Comparison of ENCODE assay signal across 22 cellular contexts in the genomic region with DNA sequence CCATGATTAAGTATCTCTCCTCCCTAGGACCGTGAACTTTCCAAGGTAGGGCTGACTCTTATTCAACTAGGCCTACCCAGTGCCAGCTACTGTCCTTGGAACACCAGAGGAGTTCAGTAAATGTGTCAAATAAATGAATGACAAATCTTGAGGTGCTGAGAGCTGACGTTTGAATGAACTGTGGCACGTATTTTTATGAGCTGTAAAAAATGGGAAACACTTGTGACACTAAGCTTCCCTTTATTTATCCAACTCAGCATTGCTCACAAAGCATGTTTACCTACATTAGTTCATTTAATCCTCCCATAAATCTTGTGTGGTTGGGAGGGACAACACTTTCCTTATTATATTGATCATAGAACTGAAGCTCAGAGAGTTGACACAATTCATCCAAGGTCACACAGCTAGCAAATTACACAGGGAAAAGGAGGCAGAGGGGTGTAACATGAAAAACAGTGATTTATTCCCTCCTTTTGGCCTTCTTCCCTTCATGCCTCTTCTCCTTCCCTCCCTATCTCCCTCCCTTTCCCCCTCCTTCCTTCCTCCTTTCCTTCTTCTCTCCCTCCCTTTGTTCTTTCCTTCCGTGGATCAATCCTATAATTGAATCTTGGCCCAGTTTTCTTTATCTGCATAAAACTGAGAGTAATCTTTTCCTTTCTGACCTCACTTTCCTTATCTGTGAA.
DNase-seq lines count a peak whose midpoint lies in the region; ATAC-seq and TF ChIP-seq lines count a peak whose summit lies in the region.
"Had no signal": no experiment of that assay in that cellular context is flagged by ENCODE, and none has a peak within 500 bp of the region (broad histone marks: within the 10 kb centered on the region; RNA-seq: fewer than 3 reads in every experiment).

No MANE protein-coding gene starts in this region.

- H3K79me2 ChIP-seq in PC-3 (ENCODE audit: low read length): no peaks in the 10 kb centered on the region

- H4K20me1 ChIP-seq in PC-3 (ENCODE audit: low read length): no peaks in the 10 kb centered on the region

- no peak overlapping the region for H3K9ac ChIP-seq in PC-3 (ENCODE audit: low read length)

- peaks cover 9% of the 10 kb centered on the region for H3K27me3 ChIP-seq in PC-3 (ENCODE audit: low read length)

- H3K27ac ChIP-seq in HEK293 (ENCODE audit: extremely low read depth, low read depth, low read length) (peak overlapping the region; percentile 86), PC-3 (ENCODE audit: low read length) (peak overlapping the region; percentile 20; the same call in 1 of the 2 replicates)
- H3K27ac ChIP-seq: 22Rv1, HL-60 had no signal

- H2AFZ ChIP-seq in PC-3 (ENCODE audit: low read length): no peak overlapping the region

- H3K4me3 ChIP-seq in HEK293 (ENCODE audit: low read depth, low read length) (no peak overlapping the region), PC-3 (ENCODE audit: low read length) (no peak overlapping the region)
- H3K4me3 ChIP-seq: GM23338 had no signal

- no peaks in the 10 kb centered on the region for H3F3A ChIP-seq in PC-3 (ENCODE audit: low read length, unreplicated experiment)

- H3K9me3 ChIP-seq in HEK293 (ENCODE audit: control insufficient read depth, insufficient read depth, low read depth, low read length) (no peaks in the 10 kb centered on the region), PC-3 (ENCODE audit: low read length) (no peaks in the 10 kb centered on the region)

- peaks cover 17% of the 10 kb centered on the region for H3K4me1 ChIP-seq in HEK293 (ENCODE audit: control insufficient read depth, insufficient read depth, low read length)
- peaks cover 19% of the 10 kb centered on the region for H3K4me1 ChIP-seq in PC-3 (ENCODE audit: insufficient read depth, low read length)

- no TSS peak for BruUV-seq in PC-3 (replicated peaks; lab: Mats Ljungman, UMichigan)

- TF ChIP-seq CTCF in HEK293 (tag by site-specific recombination; IDR thresholded peaks at IDR 0.05): no peak
- no peak for TF ChIP-seq CTCF in PC-3 (conservative IDR thresholded peaks at IDR 0.05; ENCODE audit: low read depth, low read length)

- CTCF ChIA-PET in HEK293 (lab: Yijun Ruan, JAX): interaction anchor here (0.6 to 0.7 kb wide), 2 partner anchors 127 to 555 kb away, joined by 3 read pairs; no protein-coding TSS in a partner anchor
- CTCF ChIA-PET in PC-3 (lab: Charles Lee): no interaction called here

- POLR2A ChIA-PET in HEK293 (lab: Yijun Ruan, JAX): no interaction called here
- POLR2A ChIA-PET in PC-3 (lab: Charles Lee; ENCODE audit: unreplicated experiment): no interaction called here

- intact Hi-C loops in PC-3 (cut with micrococcal nuclease): loop anchor here (5.0 kb wide), 1 partner anchor 145 kb away; no protein-coding TSS in a partner anchor
- intact Hi-C loops in left colon (cut with DNase I, micrococcal nuclease): no loop called here
- intact Hi-C loops in posterior vena cava (cut with DNase I): no loop called here

- H3K4me2 ChIP-seq in PC-3 (ENCODE audit: low read length): no peak overlapping the region
- H3K4me2 ChIP-seq: GM23338 had no signal

- H3K9me2 ChIP-seq in PC-3 (replicated peaks; ENCODE audit: low read length): no peaks in the 10 kb centered on the region

- ATAC-seq in PC-3 (peak; percentile 72), left colon (peak; percentile 68), HG02973 (IDR thresholded peaks at IDR 0.05; ENCODE audit: unreplicated experiment) (no peak)
- ATAC-seq: GM23338, HCT116, SK-N-SH treated with all-trans-retinoic acid at 6 μM for 48 hours, T-cell had no signal

- DNase-seq in DMS153 (lab: John Stamatoyannopoulos, UW): peak; percentile 71
- DNase-seq in DMS153 treated with DMSO at 0.1 percent for 48 hours (lab: John Stamatoyannopoulos, UW; ENCODE audit: unreplicated experiment): no peak
- DNase-seq in PC-3: peak; percentile 80
- no peak for DNase-seq in left colon
- no peak for DNase-seq in posterior vena cava (ENCODE audit: low spot score)
- DNase-seq in NCI-H1048 (lab: John Stamatoyannopoulos, UW): no peak
- DNase-seq: COR-L47, DMS 273 treated with DMSO at 0.1 percent for 48 hours, IMR-90, NCI-H1105, NCI-H1694, NCI-H2081 treated with DMSO at 0.1 percent for 48 hours, NCI-H2227 treated with DMSO at 0.1 percent for 48 hours, SIG-M5, T-cell had no signal

- no peaks in the 10 kb centered on the region for H3K36me3 ChIP-seq in HEK293 (ENCODE audit: control insufficient read depth in 2 of 2, insufficient read depth in 1 of 2, low read length in 2 of 2)
- no peaks in the 10 kb centered on the region for H3K36me3 ChIP-seq in PC-3 (ENCODE audit: low read depth, low read length)

TF ChIP-seq in HEK293, 187 proteins besides CTCF, POLR2A, EP300 and RAD21 (continues in another document):
- TF ChIP-seq ZFHX2 (tag by site-specific recombination; conservative IDR thresholded peaks at IDR 0.05) (no peak), ZNF433 (tag by site-specific recombination; IDR thresholded peaks at IDR 0.05; ENCODE audit: low read depth) (no peak), ZNF548 (tag by site-specific recombination; IDR thresholded peaks at IDR 0.05) (no peak), OSR2 (tag by site-specific recombination; IDR thresholded peaks at IDR 0.05) (peak; percentile 99), ZNF621 (tag by site-specific recombination; IDR thresholded peaks at IDR 0.05) (no peak), ZNF658 (tag by site-specific recombination; IDR thresholded peaks at IDR 0.05) (no peak), KLF8 (tag by site-specific recombination; IDR thresholded peaks at IDR 0.05) (peak; percentile 47; the same call in 1 of the 2 replicates), ZNF473 (tag by site-specific recombination; IDR thresholded peaks at IDR 0.05) (no peak), ZNF214 (tag by site-specific recombination; IDR thresholded peaks at IDR 0.05; ENCODE audit: borderline replicate concordance) (no peak), ZNF274 (IDR thresholded peaks at IDR 0.05; ENCODE audit: low read length) (no peak), ZNF274 (tag by site-specific recombination; IDR thresholded peaks at IDR 0.05; ENCODE audit: borderline replicate concordance) (no peak), ZEB2 (tag by site-specific recombination; IDR thresholded peaks at IDR 0.05) (peak; percentile 84), YY2 (tag by site-specific recombination; IDR thresholded peaks at IDR 0.05) (no peak), HOXD13 (CRISPR knock-in tag; IDR thresholded peaks at IDR 0.05; ENCODE audit: borderline replicate concordance) (no peak; the same call in 1 of the 2 replicates), SCRT2 (tag by site-specific recombination; IDR thresholded peaks at IDR 0.05) (peak; percentile 84), ZNF610 (tag by site-specific recombination; IDR thresholded peaks at IDR 0.05; ENCODE audit: borderline replicate concordance) (0 out of 2 replicates have a peak, but pooled peaks have one; percentile 25), ZBTB17 (tag by site-specific recombination; IDR thresholded peaks at IDR 0.05) (peak; percentile 39; the same call in 1 of the 2 replicates), ZNF830 (tag by site-specific recombination; IDR thresholded peaks at IDR 0.05; ENCODE audit: low read depth) (no peak)
- TF ChIP-seq, protein P1, sequence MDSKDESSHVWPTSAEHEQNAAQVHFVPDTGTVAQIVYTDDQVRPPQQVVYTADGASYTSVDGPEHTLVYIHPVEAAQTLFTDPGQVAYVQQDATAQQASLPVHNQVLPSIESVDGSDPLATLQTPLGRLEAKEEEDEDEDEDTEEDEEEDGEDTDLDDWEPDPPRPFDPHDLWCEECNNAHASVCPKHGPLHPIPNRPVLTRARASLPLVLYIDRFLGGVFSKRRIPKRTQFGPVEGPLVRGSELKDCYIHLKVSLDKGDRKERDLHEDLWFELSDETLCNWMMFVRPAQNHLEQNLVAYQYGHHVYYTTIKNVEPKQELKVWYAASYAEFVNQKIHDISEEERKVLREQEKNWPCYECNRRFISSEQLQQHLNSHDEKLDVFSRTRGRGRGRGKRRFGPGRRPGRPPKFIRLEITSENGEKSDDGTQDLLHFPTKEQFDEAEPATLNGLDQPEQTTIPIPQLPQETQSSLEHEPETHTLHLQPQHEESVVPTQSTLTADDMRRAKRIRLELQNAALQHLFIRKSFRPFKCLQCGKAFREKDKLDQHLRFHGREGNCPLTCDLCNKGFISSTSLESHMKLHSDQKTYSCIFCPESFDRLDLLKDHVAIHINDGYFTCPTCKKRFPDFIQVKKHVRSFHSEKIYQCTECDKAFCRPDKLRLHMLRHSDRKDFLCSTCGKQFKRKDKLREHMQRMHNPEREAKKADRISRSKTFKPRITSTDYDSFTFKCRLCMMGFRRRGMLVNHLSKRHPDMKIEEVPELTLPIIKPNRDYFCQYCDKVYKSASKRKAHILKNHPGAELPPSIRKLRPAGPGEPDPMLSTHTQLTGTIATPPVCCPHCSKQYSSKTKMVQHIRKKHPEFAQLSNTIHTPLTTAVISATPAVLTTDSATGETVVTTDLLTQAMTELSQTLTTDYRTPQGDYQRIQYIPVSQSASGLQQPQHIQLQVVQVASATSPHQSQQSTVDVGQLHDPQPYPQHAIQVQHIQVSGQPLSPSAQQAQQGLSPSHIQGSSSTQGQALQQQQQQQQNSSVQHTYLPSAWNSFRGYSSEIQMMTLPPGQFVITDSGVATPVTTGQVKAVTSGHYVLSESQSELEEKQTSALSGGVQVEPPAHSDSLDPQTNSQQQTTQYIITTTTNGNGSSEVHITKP (tag by site-specific recombination; IDR thresholded peaks at IDR 0.05): 0 out of 2 replicates have a peak, but pooled peaks have one; percentile 15
- TF ChIP-seq, protein P2, sequence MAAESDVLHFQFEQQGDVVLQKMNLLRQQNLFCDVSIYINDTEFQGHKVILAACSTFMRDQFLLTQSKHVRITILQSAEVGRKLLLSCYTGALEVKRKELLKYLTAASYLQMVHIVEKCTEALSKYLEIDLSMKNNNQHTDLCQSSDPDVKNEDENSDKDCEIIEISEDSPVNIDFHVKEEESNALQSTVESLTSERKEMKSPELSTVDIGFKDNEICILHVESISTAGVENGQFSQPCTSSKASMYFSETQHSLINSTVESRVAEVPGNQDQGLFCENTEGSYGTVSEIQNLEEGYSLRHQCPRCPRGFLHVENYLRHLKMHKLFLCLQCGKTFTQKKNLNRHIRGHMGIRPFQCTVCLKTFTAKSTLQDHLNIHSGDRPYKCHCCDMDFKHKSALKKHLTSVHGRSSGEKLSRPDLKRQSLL (tag by site-specific recombination; IDR thresholded peaks at IDR 0.05): peak; percentile 27; the same call in 1 of the 2 replicates

Comparison
In these comparisons a context has a peak if more than half of its experiments do, and no peak if none do; other contexts are left out.
1. DNase-seq: peak in DMS153 (single experiment) and PC-3 (single experiment); none in DMS153 treated with DMSO at 0.1 percent for 48 hours (single experiment), left colon (0 of 2), posterior vena cava (single experiment) and NCI-H1048 (single experiment).